Comparison of ENCODE assay signal across 8 cellular contexts in genomic region chr19:54448774-54449700, GRCh38. TPM values are rescaled to one million over a fixed set of nuclear protein-coding genes. Genes with fewer than 3 reads are reported as not detected.
A peak's percentile ranks its signal among the peaks of the same experiment; 100 is the strongest.
DNase-seq lines count a peak whose midpoint lies in the region; ATAC-seq lines count a peak whose summit lies in the region.

Gene LENG8 (plus strand): TSS chr19:54449199. CDS start chr19:54451345, 2,146 bp downstream.

- ATAC-seq in GM21529 (IDR thresholded peaks at IDR 0.05; ENCODE audit: unreplicated experiment) = peak; percentile 81

- H3K27ac ChIP-seq in epithelial cell of prostate (peak within 1 kb of the TSS; percentile 92), mucosa of rectum (ENCODE audit: low read depth in 2 of 2, low read length in 2 of 2) (peak within 1 kb of the TSS; percentile 97 to 99)

- H3K36me3 ChIP-seq in mucosa of rectum (ENCODE audit: control insufficient read depth in 2 of 2, insufficient read depth in 2 of 2, low read length in 2 of 2) = peaks cover 23 to 32% of the 10 kb centered on the region in 2 donors

- peaks cover 6% of the 10 kb centered on the region for H3K36me3 Mint-ChIP-seq in IgD-negative memory B cell

- peak; percentile 93 for DNase-seq in DMS 273 treated with DMSO at 0.1 percent for 48 hours (lab: John Stamatoyannopoulos, UW)
- DNase-seq in OCI-M2 (lab: John Stamatoyannopoulos, UW; ENCODE audit: unreplicated experiment) = peak; percentile 88
- peak; percentile 95 for DNase-seq in activated T-cell treated with anti-CD3 and anti-CD28 coated beads for 4 hours
- peak; percentile 93 for DNase-seq in epithelial cell of prostate (ENCODE audit: low read depth, low spot score)
- DNase-seq in stimulated activated CD8-positive, alpha-beta memory T cell treated with anti-CD3 and anti-CD28 coated beads, Interleukin-4, amount 100 ng/mL, for 48 hours = peak; percentile 97

- H3K9me3 Mint-ChIP-seq in IgD-negative memory B cell = no peaks in the 10 kb centered on the region

- peak within 1 kb of the TSS; percentile 86 to 97 for H3K9ac ChIP-seq in mucosa of rectum (ENCODE audit: low read depth in 1 of 2, low read length in 2 of 2)

- H3K4me1 ChIP-seq in mucosa of rectum (ENCODE audit: control insufficient read depth in 2 of 2, insufficient read depth in 2 of 2, low read length in 2 of 2) = peaks cover 29 to 30% of the 10 kb centered on the region in 2 donors

- H3K27me3 Mint-ChIP-seq in IgD-negative memory B cell = no peaks in the 10 kb centered on the region

- H3K4me1 Mint-ChIP-seq in IgD-negative memory B cell = peaks cover 25 to 30% (median 30%) of the 10 kb centered on the region in 3 donors

- no peaks in the 10 kb centered on the region for H3K9me3 ChIP-seq in mucosa of rectum (ENCODE audit: control insufficient read depth in 2 of 2, low read length in 2 of 2)

- H3K4me3 ChIP-seq in mucosa of rectum (ENCODE audit: low read length in 2 of 2) = peak within 1 kb of the TSS; percentile 91 to 96

- H3K27ac Mint-ChIP-seq in IgD-negative memory B cell = peak within 1 kb of the TSS; percentile 95 to 100 (median 99)

- no peaks in the 10 kb centered on the region for H3K27me3 ChIP-seq in mucosa of rectum (ENCODE audit: control insufficient read depth in 2 of 2, insufficient read depth in 2 of 2, low read length in 2 of 2)

- peak within 1 kb of the TSS; percentile 95 to 97 (median 96) for H3K4me3 Mint-ChIP-seq in IgD-negative memory B cell

RNA-seq across cellular contexts. Expression of gene LENG8, which starts in this region (rescaled TPM):
- 11.4 TPM for polyA plus RNA-seq in IgD-negative memory B cell

Comparison
In these comparisons a context has a peak if more than half of its experiments do, and no peak if none do; other contexts are left out.
1. Peak in every context shown above with its lines: DNase-seq, ATAC-seq, H3K4me3 ChIP-seq and H3K27ac ChIP-seq.